13 cellular contexts compared by ENCODE assay signal in the genomic region with DNA sequence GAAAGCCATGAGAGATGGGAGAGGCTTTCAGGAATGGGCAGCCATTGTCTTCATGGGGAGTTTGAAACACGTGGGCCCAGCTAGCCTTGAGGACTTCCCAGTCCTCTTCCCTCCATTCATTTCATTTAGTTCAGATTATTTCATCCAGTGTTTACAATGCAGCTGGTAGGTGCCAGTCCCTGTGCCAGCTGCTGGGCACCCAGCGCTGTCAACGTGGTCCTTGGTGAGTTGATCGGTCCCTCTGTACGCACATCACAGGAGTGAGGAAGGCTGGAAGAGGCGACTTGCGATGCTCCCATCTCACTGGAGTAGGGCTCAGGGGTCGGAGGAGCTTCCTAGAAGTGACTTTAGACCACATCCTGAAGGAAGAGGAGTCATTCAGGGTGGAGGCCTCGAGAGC.
DNase-seq lines count a peak whose midpoint lies in the region; ATAC-seq and TF ChIP-seq lines count a peak whose summit lies in the region.
"Had no signal": no experiment of that assay in that cellular context is flagged by ENCODE, and none has a peak within 500 bp of the region (broad histone marks: within the 10 kb centered on the region; RNA-seq: fewer than 3 reads in every experiment).

No MANE protein-coding gene starts in this region.

- H3K36me3 ChIP-seq in esophagus muscularis mucosa = peaks cover 0 to 56% (median 28%) of the 10 kb centered on the region in 4 donors
- H3K36me3 ChIP-seq in gastrocnemius medialis = no peaks in the 10 kb centered on the region

- no peak for TF ChIP-seq CTCF in C4-2B (conservative IDR thresholded peaks at IDR 0.05)
- no peak for TF ChIP-seq CTCF in esophagus muscularis mucosa (IDR thresholded peaks at IDR 0.05)
- TF ChIP-seq CTCF in gastrocnemius medialis (IDR thresholded peaks at IDR 0.05 in 4 of 5, conservative IDR thresholded peaks at IDR 0.05 in 1 of 5) = no peak

- ATAC-seq in T-helper 17 cell (no peak), gastrocnemius medialis (no peak), HG02759 (IDR thresholded peaks at IDR 0.05; ENCODE audit: unreplicated experiment) (no peak)
- ATAC-seq: activated T-cell treated with anti-CD3 and anti-CD28 coated beads, Interleukin-2, amount 50 U/mL, for 4 hours; HCT116 had no signal

- peaks cover 29 to 39% (median 35%) of the 10 kb centered on the region in 4 donors for H3K4me1 ChIP-seq in esophagus muscularis mucosa
- H3K4me1 ChIP-seq in gastrocnemius medialis = peaks cover 36 to 47% of the 10 kb centered on the region in 2 donors
- H3K4me1 ChIP-seq: BLaER1 had no signal

- H3K27ac ChIP-seq in C4-2B = peak overlapping the region; percentile 52
- peak overlapping the region; percentile 58 to 75 (median 71) for H3K27ac ChIP-seq in esophagus muscularis mucosa (replicated peaks in 1 of 4)
- peak overlapping the region; percentile 77 to 83 (median 82) for H3K27ac ChIP-seq in gastrocnemius medialis
- H3K27ac ChIP-seq: BLaER1 had no signal

- H3K36me3 Mint-ChIP-seq in T-helper 17 cell (ENCODE audit: low read depth) = peaks cover 6% of the 10 kb centered on the region

- H3K9me3 ChIP-seq in T-helper 17 cell (ENCODE audit: control insufficient read depth, low read length, poor library complexity, severe bottlenecking) (no peaks in the 10 kb centered on the region), esophagus muscularis mucosa (no peaks in the 10 kb centered on the region), gastrocnemius medialis (no peaks in the 10 kb centered on the region)
- H3K9me3 ChIP-seq: BLaER1 had no signal

- no peaks in the 10 kb centered on the region for H3K27me3 Mint-ChIP-seq in T-helper 17 cell

- peaks cover 12% of the 10 kb centered on the region for H3K4me1 Mint-ChIP-seq in T-helper 17 cell

- H3K27me3 ChIP-seq in esophagus muscularis mucosa (no peaks in the 10 kb centered on the region), gastrocnemius medialis (no peaks in the 10 kb centered on the region)
- H3K27me3 ChIP-seq: BLaER1 had no signal

- no peak overlapping the region for H3K4me3 Mint-ChIP-seq in T-helper 17 cell
- H3K4me3 Mint-ChIP-seq: activated T-cell treated with anti-CD3 and anti-CD28 coated beads, Interleukin-2, amount 50 U/mL, for 4 hours had no signal

- in situ Hi-C loops in gastrocnemius medialis (cut with MboI; ENCODE audit: low sequenced_read_pairs in 4 of 4) = no loop called here

- DNase-seq in T-helper 17 cell = no peak
- no peak for DNase-seq in esophagus muscularis mucosa (ENCODE audit: extremely low spot score)
- no peak for DNase-seq in gastrocnemius medialis
- DNase-seq in cerebellum (ENCODE audit: low spot score) = no peak
- DNase-seq in stimulated activated CD4-positive, alpha-beta T cell treated with anti-CD3 and anti-CD28 coated beads, Interleukin-4, amount 100 ng/mL, for 24 hours = no peak
- DNase-seq in HPDE6-E6E7 (ENCODE audit: extremely low spot score) = no peak
- DNase-seq: activated T-cell treated with anti-CD3 and anti-CD28 coated beads, Interleukin-2, amount 50 U/mL, for 4 hours; NCI-H1105; NCI-H524 had no signal

- TF ChIP-seq POLR2A in esophagus muscularis mucosa (IDR thresholded peaks at IDR 0.05; ENCODE audit: low read depth) = no peak
- no peak for TF ChIP-seq POLR2A in gastrocnemius medialis (IDR thresholded peaks at IDR 0.05)

- intact Hi-C loops in esophagus muscularis mucosa (cut with DNase I) = loop anchor here (10.0 kb wide), 1 partner anchor 48 kb away; no protein-coding TSS in a partner anchor
- intact Hi-C loops in gastrocnemius medialis (cut with DNase I; ENCODE audit: low total_unique reads) = loop anchor here (2.0 kb wide), 1 partner anchor 36 kb away; no protein-coding TSS in a partner anchor

- peak overlapping the region; percentile 21 for H3K27ac Mint-ChIP-seq in T-helper 17 cell

- no peak for TF ChIP-seq EP300 in esophagus muscularis mucosa (IDR thresholded peaks at IDR 0.05)

- H3K4me3 ChIP-seq in esophagus muscularis mucosa = no peak overlapping the region
- H3K4me3 ChIP-seq in gastrocnemius medialis = no peak overlapping the region
- H3K4me3 ChIP-seq: BLaER1 had no signal

- WGBS in esophagus muscularis mucosa = 86% methylated on average over 9 of the region's 9 CpGs
